In the genomic region with DNA sequence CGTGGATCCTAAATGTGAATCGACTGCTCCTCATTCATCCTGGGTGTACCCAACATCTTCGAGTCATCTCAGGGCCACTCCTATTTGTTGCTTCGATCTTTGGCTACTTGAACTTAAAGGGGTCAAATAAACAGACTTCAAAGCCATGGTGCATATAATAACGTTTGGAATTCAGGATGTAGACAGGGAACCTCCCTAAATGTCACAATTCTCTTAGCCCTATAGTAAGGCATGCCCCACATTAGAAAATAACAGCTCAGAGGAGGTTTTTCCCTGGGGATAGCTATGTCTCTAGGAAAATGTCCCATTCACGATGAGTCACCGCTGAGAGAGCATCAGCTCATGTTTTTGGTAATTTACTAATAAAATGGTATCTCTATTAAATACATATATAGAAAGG, we compare ENCODE assay signal across 22 cellular contexts. TPM values are rescaled to one million over a fixed set of nuclear protein-coding genes. Genes with fewer than 3 reads are reported as not detected.
A peak's percentile ranks its signal among the peaks of the same experiment; 100 is the strongest.
DNase-seq lines count a peak whose midpoint lies in the region; ATAC-seq and TF ChIP-seq lines count a peak whose summit lies in the region.
"Had no signal": no experiment of that assay in that cellular context is flagged by ENCODE, and none has a peak within 500 bp of the region (broad histone marks: within the 10 kb centered on the region; RNA-seq: fewer than 3 reads in every experiment).

No MANE protein-coding gene starts in this region.

- no peaks in the 10 kb centered on the region for H3K36me3 ChIP-seq in GM23248 (ENCODE audit: low read depth)
- H3K36me3 ChIP-seq: HAP-1, SJSA1, upper lobe of right lung had no signal

- no peaks in the 10 kb centered on the region for H3K36me3 Mint-ChIP-seq in stimulated activated effector memory CD8-positive, alpha-beta T cell treated with anti-CD3 and anti-CD28 coated beads, Interleukin-12 subunit alpha, Interleukin-12 subunit beta, amount 100 ng/mL, for 72 hours
- H3K36me3 Mint-ChIP-seq: natural killer cell had no signal

- peak overlapping the region; percentile 96 for H3K27ac ChIP-seq in GM23248
- H3K27ac ChIP-seq: SJSA1, upper lobe of right lung had no signal

- no peaks in the 10 kb centered on the region for H4K20me1 ChIP-seq in GM23248 (ENCODE audit: insufficient read depth)

- peak overlapping the region; percentile 73 for H3K4me3 ChIP-seq in GM23248
- no peak overlapping the region for H3K4me3 ChIP-seq in fibroblast of pulmonary artery (replicated peaks; ENCODE audit: low read depth, low read length)
- H3K4me3 ChIP-seq: HAP-1, lung, SJSA1, upper lobe of right lung had no signal

- DNase-seq in A172 (ENCODE audit: low spot score) (peak; percentile 39), GM23248 (peak; percentile 96), T1000 (lab: John Stamatoyannopoulos, UW) (peak; percentile 3), fibroblast of pulmonary artery (ENCODE audit: low read depth) (peak; percentile 66), SW 1271 (lab: John Stamatoyannopoulos, UW) (no peak)
- no peak for DNase-seq in stimulated activated effector memory CD8-positive, alpha-beta T cell treated with anti-CD3 and anti-CD28 coated beads, Interleukin-12 subunit alpha, Interleukin-12 subunit beta, amount 100 ng/mL, for 72 hours (ENCODE audit: low spot score in 2 of 2)
- DNase-seq: 8988T; activated CD4-positive, alpha-beta T cell treated with anti-CD3 and anti-CD28 coated beads for 4 hours; activated CD8-positive, alpha-beta memory T cell treated with anti-CD3 and anti-CD28 coated beads, Interleukin-2, amount 50 U/mL, for 48 hours; activated naive CD4-positive, alpha-beta T cell treated with Interleukin-2 at 50 U/mL for 16 hours; GDM1; natural killer cell; NCI-H187; NCI-H510A; stimulated activated naive CD4-positive, alpha-beta T cell treated with Interleukin-2 at 50 U/mL for 16 hours; T-helper 9 cell; upper lobe of right lung had no signal

- ATAC-seq in stimulated activated effector memory CD8-positive, alpha-beta T cell treated with anti-CD3 and anti-CD28 coated beads, Interleukin-12 subunit alpha, Interleukin-12 subunit beta, amount 100 ng/mL, for 72 hours: no peak
- ATAC-seq in GM21515 (IDR thresholded peaks at IDR 0.05; ENCODE audit: unreplicated experiment) (no peak), HG03135 (IDR thresholded peaks at IDR 0.05; ENCODE audit: unreplicated experiment) (no peak)
- ATAC-seq: natural killer cell, upper lobe of right lung had no signal

- in situ Hi-C loops in GM23248 (cut with MboI): no loop called here

- 0 out of 2 replicates have a peak overlapping the region, but pooled peaks have one; percentile 88 for H2AFZ ChIP-seq in GM23248

- whole genome bisulfite sequencing in GM23248 (ENCODE audit: low coverage in 1 of 2, low lambda C conversion rate in 2 of 2, missing lambda C conversion rate in 2 of 2), 2 experiments: 0 to 1% methylated on average over 7 of the region's 7 CpGs

- H3K79me2 ChIP-seq in GM23248 (ENCODE audit: insufficient read depth): no peaks in the 10 kb centered on the region

- no peak overlapping the region for H3K27ac Mint-ChIP-seq in stimulated activated effector memory CD8-positive, alpha-beta T cell treated with anti-CD3 and anti-CD28 coated beads, Interleukin-12 subunit alpha, Interleukin-12 subunit beta, amount 100 ng/mL, for 72 hours
- H3K27ac Mint-ChIP-seq: natural killer cell had no signal

- no peaks in the 10 kb centered on the region for H3K9me3 Mint-ChIP-seq in stimulated activated effector memory CD8-positive, alpha-beta T cell treated with anti-CD3 and anti-CD28 coated beads, Interleukin-12 subunit alpha, Interleukin-12 subunit beta, amount 100 ng/mL, for 72 hours
- H3K9me3 Mint-ChIP-seq: natural killer cell had no signal

- peaks cover 32% of the 10 kb centered on the region for H3K4me1 ChIP-seq in GM23248 (ENCODE audit: insufficient read depth)
- H3K4me1 ChIP-seq: HAP-1 had no signal

- no peak overlapping the region for H3K4me3 Mint-ChIP-seq in stimulated activated effector memory CD8-positive, alpha-beta T cell treated with anti-CD3 and anti-CD28 coated beads, Interleukin-12 subunit alpha, Interleukin-12 subunit beta, amount 100 ng/mL, for 72 hours
- H3K4me3 Mint-ChIP-seq: natural killer cell had no signal

- TF ChIP-seq CTCF in fibroblast of pulmonary artery (IDR thresholded peaks at IDR 0.05; ENCODE audit: low read length, missing control alignments): no peak

- H3K9ac ChIP-seq in GM23248: peak overlapping the region; percentile 91

- peak overlapping the region; percentile 95 for H3K4me2 ChIP-seq in GM23248 (ENCODE audit: unreplicated experiment)

- no peaks in the 10 kb centered on the region for H3K27me3 ChIP-seq in GM23248 (replicated peaks; ENCODE audit: insufficient read depth)
- H3K27me3 ChIP-seq: SJSA1, upper lobe of right lung had no signal

- no peaks in the 10 kb centered on the region for H3K9me2 ChIP-seq in GM23248 (ENCODE audit: insufficient read depth)

- no peaks in the 10 kb centered on the region for H3K9me3 ChIP-seq in GM23248 (ENCODE audit: low read depth)
- H3K9me3 ChIP-seq: HAP-1, SJSA1, upper lobe of right lung had no signal

- no peaks in the 10 kb centered on the region for H3K4me1 Mint-ChIP-seq in stimulated activated effector memory CD8-positive, alpha-beta T cell treated with anti-CD3 and anti-CD28 coated beads, Interleukin-12 subunit alpha, Interleukin-12 subunit beta, amount 100 ng/mL, for 72 hours
- H3K4me1 Mint-ChIP-seq: natural killer cell had no signal

- H3F3A ChIP-seq in GM23248 (ENCODE audit: insufficient read depth): peaks cover 36% of the 10 kb centered on the region

RNA-seq across cellular contexts. Expression of a gene that starts 54.8 kb away (rescaled TPM):
- total RNA-seq in A172 (2014; rRNA removed; shearing (Covaris generic)): 0.07 and 0.22 TPM in 2 replicates
- 4.6 and 10.3 TPM in 2 replicates for total RNA-seq in GM23248 (2014; rRNA removed; shearing (Covaris generic))
- polyA plus RNA-seq in GM23248 (2016; fragmentation: Nextera tagmentation; extraction: Ambion mirVana): 1.3 and 2.0 TPM in 2 replicates

Comparison
In these comparisons a context has a peak if more than half of its experiments do, and no peak if none do; other contexts are left out.
1. DNase-seq: peak in A172 (single experiment), GM23248 (single experiment), T1000 (single experiment) and fibroblast of pulmonary artery (single experiment); none in stimulated activated effector memory CD8-positive, alpha-beta T cell treated with anti-CD3 and anti-CD28 coated beads, Interleukin-12 subunit alpha, Interleukin-12 subunit beta, amount 100 ng/mL, for 72 hours (0 of 2) and SW 1271 (0 of 2).